2 cellular contexts compared by ENCODE assay signal in genomic region chr15:51067510-51067909, GRCh38.
TF ChIP-seq lines count a peak whose summit lies in the region.

No MANE protein-coding gene starts in this region.

TF ChIP-seq in IMR-90, 13 proteins besides CTCF, POLR2A, EP300 and RAD21:
- no peak for TF ChIP-seq SMC3 (IDR thresholded peaks at IDR 0.05; ENCODE audit: low read depth, low read length)
- no peak for TF ChIP-seq MAZ (IDR thresholded peaks at IDR 0.05; ENCODE audit: borderline replicate concordance, low read depth, low read length)
TF ChIP-seq in IMR-90: peak in this region for 0.

TF ChIP-seq in HepG2, 621 proteins besides CTCF, POLR2A, EP300 and RAD21:
- no peak for TF ChIP-seq HMG20A (CRISPR knock-in tag; IDR thresholded peaks at IDR 0.05; ENCODE audit: borderline replicate concordance)
- no peak for TF ChIP-seq ZNF605 (CRISPR knock-in tag; IDR thresholded peaks at IDR 0.05)
- TF ChIP-seq ZMYM4 (CRISPR knock-in tag; IDR thresholded peaks at IDR 0.05) = no peak
- no peak for TF ChIP-seq ZFP82 (CRISPR knock-in tag; IDR thresholded peaks at IDR 0.05; ENCODE audit: borderline replicate concordance)
- TF ChIP-seq ZNF142 (CRISPR knock-in tag; IDR thresholded peaks at IDR 0.05) = no peak
- TF ChIP-seq ZNF549 (CRISPR knock-in tag; IDR thresholded peaks at IDR 0.05) = no peak
- TF ChIP-seq DZIP1 (CRISPR knock-in tag; IDR thresholded peaks at IDR 0.05) = no peak
- TF ChIP-seq STAT6 (CRISPR knock-in tag; IDR thresholded peaks at IDR 0.05; ENCODE audit: borderline replicate concordance) = no peak
- no peak for TF ChIP-seq TERF1 (CRISPR knock-in tag; IDR thresholded peaks at IDR 0.05)
- no peak for TF ChIP-seq REST (IDR thresholded peaks at IDR 0.05; ENCODE audit: borderline replicate concordance in 1 of 2, low read depth in 1 of 2, low read length in 2 of 2)
- no peak for TF ChIP-seq RFX3 (CRISPR knock-in tag; IDR thresholded peaks at IDR 0.05)
- no peak for TF ChIP-seq RFX1 (IDR thresholded peaks at IDR 0.05)
- TF ChIP-seq ZNF121 (CRISPR knock-in tag; IDR thresholded peaks at IDR 0.05) = no peak
- TF ChIP-seq ZNF264 (CRISPR knock-in tag; IDR thresholded peaks at IDR 0.05) = no peak
- no peak for TF ChIP-seq JUND (CRISPR knock-in tag; IDR thresholded peaks at IDR 0.05)
